In genomic region chr12:48000878-48001321, GRCh38 we compare ENCODE assay signal across 8 cellular contexts. TPM values are rescaled to one million over a fixed set of nuclear protein-coding genes. Genes with fewer than 3 reads are reported as not detected.
DNase-seq lines count a peak whose midpoint lies in the region; ATAC-seq and TF ChIP-seq lines count a peak whose summit lies in the region.

No MANE protein-coding gene starts in this region.

- H3K4me3 Mint-ChIP-seq in activated B cell treated with CpG ODN at 0.5 μM for 24 hours = peak overlapping the region; percentile 71

- H3K4me1 ChIP-seq in BLaER1 treated with 17β-estradiol and CSF1 and Interleukin-3, amounts not matched to agents 10 nM and 100 nM = peaks cover 25 to 42% (median 38%) of the 10 kb centered on the region in 10 experiments; a peak in 19 of 20 replicates
- peaks cover 24% of the 10 kb centered on the region for H3K4me1 ChIP-seq in cardiac muscle cell (ENCODE audit: low read depth)
- H3K4me1 ChIP-seq in rectal smooth muscle tissue (ENCODE audit: control insufficient read depth, insufficient read depth, low read length) = peaks cover 8% of the 10 kb centered on the region

- H4K20me1 ChIP-seq in BLaER1 treated with 17β-estradiol and CSF1 and Interleukin-3, amounts not matched to agents 10 nM and 100 nM = peaks cover 0 to 58% (median 32%) of the 10 kb centered on the region in 11 experiments; a peak in 17 of 22 replicates

- H3K27ac Mint-ChIP-seq in activated B cell treated with CpG ODN at 0.5 μM for 24 hours = no peak overlapping the region

- no peak for ATAC-seq in activated B cell treated with CpG ODN at 0.5 μM for 24 hours (ENCODE audit: low read depth)
- ATAC-seq in HG03095 (IDR thresholded peaks at IDR 0.05; ENCODE audit: unreplicated experiment) = no peak
- no peak for ATAC-seq in GM21367 (IDR thresholded peaks at IDR 0.05; ENCODE audit: unreplicated experiment)
- ATAC-seq in HG03135 (IDR thresholded peaks at IDR 0.05; ENCODE audit: unreplicated experiment) = no peak

- peaks cover 74% of the 10 kb centered on the region for H3K27me3 Mint-ChIP-seq in activated B cell treated with CpG ODN at 0.5 μM for 24 hours

- H3K36me3 Mint-ChIP-seq in activated B cell treated with CpG ODN at 0.5 μM for 24 hours (ENCODE audit: low read depth) = no peaks in the 10 kb centered on the region

- POLR2A ChIA-PET in activated B cell treated with CpG ODN at 0.5 μM for 24 hours (lab: Charles Lee) = no interaction called here

- no peak overlapping the region for H3K27ac ChIP-seq in BLaER1 treated with 17β-estradiol and CSF1 and Interleukin-3, amounts not matched to agents 10 nM and 100 nM
- no peak overlapping the region for H3K27ac ChIP-seq in cardiac muscle cell
- H3K27ac ChIP-seq in rectal smooth muscle tissue (ENCODE audit: low read depth, low read length) = no peak overlapping the region

- no peaks in the 10 kb centered on the region for H3K9me3 Mint-ChIP-seq in activated B cell treated with CpG ODN at 0.5 μM for 24 hours

- no peak for TF ChIP-seq CTCF in activated B cell treated with CpG ODN at 0.5 μM for 24 hours (IDR thresholded peaks at IDR 0.05)
- peak; percentile 3 for TF ChIP-seq CTCF in cardiac muscle cell (IDR thresholded peaks at IDR 0.05; ENCODE audit: low read depth, low read length)

- intact Hi-C loops in activated B cell treated with CpG ODN at 0.5 μM for 24 hours (cut with micrococcal nuclease) = loop anchor here (1.0 to 5.0 kb wide), 2 partner anchors 11 to 39 kb away; partner anchors contain the start of gene TMEM106C

- H3K4me3 ChIP-seq in BLaER1 treated with 17β-estradiol and CSF1 and Interleukin-3, amounts not matched to agents 10 nM and 100 nM = peak overlapping the region; percentile 49 to 69 (median 58); a peak in 17 of 20 replicates
- H3K4me3 ChIP-seq in cardiac muscle cell = peak overlapping the region; percentile 35
- peak overlapping the region; percentile 66 for H3K4me3 ChIP-seq in rectal smooth muscle tissue (ENCODE audit: low read length)

- peaks cover 36% of the 10 kb centered on the region for H3K4me1 Mint-ChIP-seq in activated B cell treated with CpG ODN at 0.5 μM for 24 hours

- peaks cover 77 to 91% (median 85%) of the 10 kb centered on the region in 11 experiments for H3K27me3 ChIP-seq in BLaER1 treated with 17β-estradiol and CSF1 and Interleukin-3, amounts not matched to agents 10 nM and 100 nM
- H3K27me3 ChIP-seq in cardiac muscle cell (peaks cover 24% of the 10 kb centered on the region), rectal smooth muscle tissue (ENCODE audit: control insufficient read depth, insufficient read depth, low read length) (peaks cover 41% of the 10 kb centered on the region)

- CTCF ChIA-PET in activated B cell treated with CpG ODN at 0.5 μM for 24 hours (lab: Charles Lee) = no interaction called here

- H3K36me3 ChIP-seq in BLaER1 treated with 17β-estradiol and CSF1 and Interleukin-3, amounts not matched to agents 10 nM and 100 nM = no peaks in the 10 kb centered on the region
- peaks cover 20% of the 10 kb centered on the region for H3K36me3 ChIP-seq in cardiac muscle cell
- H3K36me3 ChIP-seq in rectal smooth muscle tissue (ENCODE audit: control insufficient read depth, insufficient read depth, low read length) = no peaks in the 10 kb centered on the region

- no peaks in the 10 kb centered on the region for H3K9me3 ChIP-seq in BLaER1 treated with 17β-estradiol and CSF1 and Interleukin-3, amounts not matched to agents 10 nM and 100 nM (replicated peaks in 1 of 11)
- no peaks in the 10 kb centered on the region for H3K9me3 ChIP-seq in cardiac muscle cell (ENCODE audit: low read depth)

- DNase-seq in HT-29 (ENCODE audit: low spot score) (peak; percentile 46), activated B cell treated with CpG ODN at 0.5 μM for 24 hours (peak; percentile 10), cardiac muscle cell (ENCODE audit: low read depth in 1 of 2, low spot score in 1 of 2) (peak; percentile 74 to 78)

- peak overlapping the region in 2 of 11 experiments; percentile 31 to 47; a peak in 1 of 22 replicates for H3K9ac ChIP-seq in BLaER1 treated with 17β-estradiol and CSF1 and Interleukin-3, amounts not matched to agents 10 nM and 100 nM
- no peak overlapping the region for H3K9ac ChIP-seq in rectal smooth muscle tissue (ENCODE audit: low read length)

- peak overlapping the region; percentile 83 to 99 (median 94) for H3K4me2 ChIP-seq in BLaER1 treated with 17β-estradiol and CSF1 and Interleukin-3, amounts not matched to agents 10 nM and 100 nM

RNA-seq across cellular contexts. Expression of gene COL2A1, which starts 3.4 kb away (rescaled TPM):
- not detected in 2 replicates for total RNA-seq in HT-29 (2014; rRNA removed; shearing (Covaris generic))
- not detected in 2 replicates for total RNA-seq in activated B cell treated with CpG ODN at 0.5 μM for 24 hours
- total RNA-seq in cardiac muscle cell = 469 and 596 TPM in 2 replicates
- polyA plus RNA-seq in cardiac muscle cell = 261 and 278 TPM in 2 replicates

RNA-seq across cellular contexts. Expression of gene TMEM106C, which starts 37.5 kb away (rescaled TPM):
- total RNA-seq in HT-29 (2014; rRNA removed; shearing (Covaris generic)) = 126 and 132 TPM in 2 replicates
- total RNA-seq in activated B cell treated with CpG ODN at 0.5 μM for 24 hours (24.5 and 31.3 TPM in 2 replicates), cardiac muscle cell (100 and 102 TPM in 2 replicates)
- polyA plus RNA-seq in cardiac muscle cell = 108 and 176 TPM in 2 replicates

Comparison
In these comparisons a context has a peak if more than half of its experiments do, and no peak if none do; other contexts are left out.
1. DNase-seq: peak in every context shown above with its lines; median percentile 76 in cardiac muscle cell; 46 in HT-29; 10 in activated B cell treated with CpG ODN at 0.5 μM for 24 hours.
2. RNA of gene COL2A1, which starts 3.4 kb away (total RNA-seq): 469 to 596 TPM in cardiac muscle cell; not detected in HT-29 and not detected in activated B cell treated with CpG ODN at 0.5 μM for 24 hours; every median in the first group is over 100 times any median in the second.
3. Peak in every context shown above with its lines, with median percentiles within 50 percentile points of each other: H3K4me3 ChIP-seq.